2 cellular contexts compared by ENCODE assay signal in genomic region chr19:58543826-58544590, GRCh38.
TF ChIP-seq lines count a peak whose summit lies in the region.

Gene TRIM28 (plus strand): TSS chr19:58544064. CDS start chr19:58544758, 694 bp downstream.

TF ChIP-seq in WTC11, 78 proteins besides CTCF, POLR2A, EP300 and RAD21 (continued from another document):
- TF ChIP-seq TP53 (CRISPR knock-in tag; IDR thresholded peaks at IDR 0.05), result no peak; the same call in 1 of the 2 replicates

TF ChIP-seq in HepG2, 621 proteins besides CTCF, POLR2A, EP300 and RAD21 (continued from another document and continues in another):
- TF ChIP-seq, protein P1, sequence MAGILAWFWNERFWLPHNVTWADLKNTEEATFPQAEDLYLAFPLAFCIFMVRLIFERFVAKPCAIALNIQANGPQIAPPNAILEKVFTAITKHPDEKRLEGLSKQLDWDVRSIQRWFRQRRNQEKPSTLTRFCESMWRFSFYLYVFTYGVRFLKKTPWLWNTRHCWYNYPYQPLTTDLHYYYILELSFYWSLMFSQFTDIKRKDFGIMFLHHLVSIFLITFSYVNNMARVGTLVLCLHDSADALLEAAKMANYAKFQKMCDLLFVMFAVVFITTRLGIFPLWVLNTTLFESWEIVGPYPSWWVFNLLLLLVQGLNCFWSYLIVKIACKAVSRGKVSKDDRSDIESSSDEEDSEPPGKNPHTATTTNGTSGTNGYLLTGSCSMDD (CRISPR knock-in tag; IDR thresholded peaks at IDR 0.05), result no peak
- TF ChIP-seq BATF2 (CRISPR knock-in tag; IDR thresholded peaks at IDR 0.05) (no peak), ZFP36L1 (CRISPR knock-in tag; IDR thresholded peaks at IDR 0.05) (no peak), ARHGAP35 (CRISPR knock-in tag; IDR thresholded peaks at IDR 0.05; ENCODE audit: borderline replicate concordance) (no peak), SMC3 (IDR thresholded peaks at IDR 0.05; ENCODE audit: low read length) (no peak), ZHX2 (IDR thresholded peaks at IDR 0.05; ENCODE audit: low read depth) (peak; percentile 55), ZHX2 (CRISPR knock-in tag; IDR thresholded peaks at IDR 0.05; ENCODE audit: borderline replicate concordance) (0 out of 2 replicates have a peak, but pooled peaks have one; percentile 62), ZNF672 (CRISPR knock-in tag; IDR thresholded peaks at IDR 0.05) (peak; percentile 76), SMARCE1 (IDR thresholded peaks at IDR 0.05; ENCODE audit: borderline replicate concordance) (no peak), ZFP62 (CRISPR knock-in tag; IDR thresholded peaks at IDR 0.05) (0 out of 2 replicates have a peak, but pooled peaks have one; percentile 26), ZNF501 (CRISPR knock-in tag; IDR thresholded peaks at IDR 0.05) (peak; percentile 88), DPF2 (CRISPR knock-in tag; IDR thresholded peaks at IDR 0.05; ENCODE audit: borderline replicate concordance, low read depth) (no peak), POLR2AphosphoS5 (IDR thresholded peaks at IDR 0.05; ENCODE audit: low read depth, low read length) (peak; percentile 91), MTA1 (CRISPR knock-in tag; IDR thresholded peaks at IDR 0.05; ENCODE audit: borderline replicate concordance) (peak; percentile 55; the same call in 1 of the 2 replicates), PCBP2 (optimal IDR thresholded peaks at IDR 0.05; ENCODE audit: low read depth, low read length, poor library complexity, severe bottlenecking) (no peak), ATF1 (CRISPR knock-in tag; IDR thresholded peaks at IDR 0.05) (peak; percentile 79), ZNF343 (CRISPR knock-in tag; IDR thresholded peaks at IDR 0.05) (peak; percentile 78; the same call in 1 of the 2 replicates), ZBTB38 (CRISPR knock-in tag; IDR thresholded peaks at IDR 0.05) (peak; percentile 34; the same call in 1 of the 2 replicates), LRRFIP1 (CRISPR knock-in tag; conservative IDR thresholded peaks at IDR 0.05) (no peak), ZNF547 (CRISPR knock-in tag; IDR thresholded peaks at IDR 0.05) (peak; percentile 59; the same call in 1 of the 2 replicates), MXD1 (CRISPR knock-in tag; IDR thresholded peaks at IDR 0.05) (peak; percentile 83; the same call in 1 of the 2 replicates), ATF5 (CRISPR knock-in tag; IDR thresholded peaks at IDR 0.05; ENCODE audit: low read depth) (no peak), ZNF205 (CRISPR knock-in tag; IDR thresholded peaks at IDR 0.05) (0 out of 2 replicates have a peak, but pooled peaks have one; percentile 50), CHD2 (IDR thresholded peaks at IDR 0.05; ENCODE audit: low read depth, low read length) (0 out of 2 replicates have a peak, but pooled peaks have one; percentile 26), ZNF703 (CRISPR knock-in tag; IDR thresholded peaks at IDR 0.05; ENCODE audit: borderline replicate concordance) (no peak), DMAP1 (CRISPR knock-in tag; IDR thresholded peaks at IDR 0.05) (peak; percentile 56; the same call in 1 of the 2 replicates), ZNF446 (CRISPR knock-in tag; IDR thresholded peaks at IDR 0.05) (peak; percentile 92), ZKSCAN5 (CRISPR knock-in tag; IDR thresholded peaks at IDR 0.05) (no peak), HOXA9 (CRISPR knock-in tag; IDR thresholded peaks at IDR 0.05; ENCODE audit: borderline replicate concordance) (0 out of 2 replicates have a peak, but pooled peaks have one; percentile 13)
- TF ChIP-seq, protein P2, sequence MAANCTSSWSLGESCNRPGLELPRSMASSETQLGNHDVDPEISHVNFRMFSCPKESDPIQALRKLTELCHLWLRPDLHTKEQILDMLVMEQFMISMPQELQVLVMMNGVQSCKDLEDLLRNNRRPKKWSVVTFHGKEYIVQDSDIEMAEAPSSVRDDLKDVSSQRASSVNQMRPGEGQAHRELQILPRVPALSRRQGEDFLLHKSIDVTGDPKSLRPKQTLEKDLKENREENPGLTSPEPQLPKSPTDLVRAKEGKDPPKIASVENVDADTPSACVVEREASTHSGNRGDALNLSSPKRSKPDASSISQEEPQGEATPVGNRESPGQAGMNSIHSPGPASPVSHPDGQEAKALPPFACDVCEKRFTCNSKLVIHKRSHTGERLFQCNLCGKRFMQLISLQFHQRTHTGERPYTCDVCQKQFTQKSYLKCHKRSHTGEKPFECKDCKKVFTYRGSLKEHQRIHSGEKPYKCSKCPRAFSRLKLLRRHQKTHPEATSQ (CRISPR knock-in tag; IDR thresholded peaks at IDR 0.05; ENCODE audit: borderline replicate concordance), result 0 out of 2 replicates have a peak, but pooled peaks have one; percentile 29
- TF ChIP-seq, protein P3, sequence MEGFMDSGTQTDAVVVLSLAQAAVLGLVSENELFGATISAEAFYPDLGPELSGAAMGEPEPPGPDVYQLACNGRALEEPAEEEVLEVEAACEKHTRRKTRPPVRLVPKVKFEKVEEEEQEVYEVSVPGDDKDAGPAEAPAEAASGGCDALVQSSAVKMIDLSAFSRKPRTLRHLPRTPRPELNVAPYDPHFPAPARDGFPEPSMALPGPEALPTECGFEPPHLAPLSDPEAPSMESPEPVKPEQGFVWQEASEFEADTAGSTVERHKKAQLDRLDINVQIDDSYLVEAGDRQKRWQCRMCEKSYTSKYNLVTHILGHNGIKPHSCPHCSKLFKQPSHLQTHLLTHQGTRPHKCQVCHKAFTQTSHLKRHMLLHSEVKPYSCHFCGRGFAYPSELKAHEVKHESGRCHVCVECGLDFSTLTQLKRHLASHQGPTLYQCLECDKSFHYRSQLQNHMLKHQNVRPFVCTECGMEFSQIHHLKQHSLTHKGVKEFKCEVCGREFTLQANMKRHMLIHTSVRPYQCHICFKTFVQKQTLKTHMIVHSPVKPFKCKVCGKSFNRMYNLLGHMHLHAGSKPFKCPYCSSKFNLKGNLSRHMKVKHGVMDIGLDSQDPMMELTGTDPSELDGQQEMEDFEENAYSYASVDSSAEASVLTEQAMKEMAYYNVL (CRISPR knock-in tag; IDR thresholded peaks at IDR 0.05; ENCODE audit: borderline replicate concordance), result no peak
- TF ChIP-seq, protein P4, sequence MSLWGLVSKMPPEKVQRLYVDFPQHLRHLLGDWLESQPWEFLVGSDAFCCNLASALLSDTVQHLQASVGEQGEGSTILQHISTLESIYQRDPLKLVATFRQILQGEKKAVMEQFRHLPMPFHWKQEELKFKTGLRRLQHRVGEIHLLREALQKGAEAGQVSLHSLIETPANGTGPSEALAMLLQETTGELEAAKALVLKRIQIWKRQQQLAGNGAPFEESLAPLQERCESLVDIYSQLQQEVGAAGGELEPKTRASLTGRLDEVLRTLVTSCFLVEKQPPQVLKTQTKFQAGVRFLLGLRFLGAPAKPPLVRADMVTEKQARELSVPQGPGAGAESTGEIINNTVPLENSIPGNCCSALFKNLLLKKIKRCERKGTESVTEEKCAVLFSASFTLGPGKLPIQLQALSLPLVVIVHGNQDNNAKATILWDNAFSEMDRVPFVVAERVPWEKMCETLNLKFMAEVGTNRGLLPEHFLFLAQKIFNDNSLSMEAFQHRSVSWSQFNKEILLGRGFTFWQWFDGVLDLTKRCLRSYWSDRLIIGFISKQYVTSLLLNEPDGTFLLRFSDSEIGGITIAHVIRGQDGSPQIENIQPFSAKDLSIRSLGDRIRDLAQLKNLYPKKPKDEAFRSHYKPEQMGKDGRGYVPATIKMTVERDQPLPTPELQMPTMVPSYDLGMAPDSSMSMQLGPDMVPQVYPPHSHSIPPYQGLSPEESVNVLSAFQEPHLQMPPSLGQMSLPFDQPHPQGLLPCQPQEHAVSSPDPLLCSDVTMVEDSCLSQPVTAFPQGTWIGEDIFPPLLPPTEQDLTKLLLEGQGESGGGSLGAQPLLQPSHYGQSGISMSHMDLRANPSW (CRISPR knock-in tag; IDR thresholded peaks at IDR 0.05; ENCODE audit: borderline replicate concordance), result peak; percentile 82; the same call in 1 of the 2 replicates
- TF ChIP-seq, protein P5, sequence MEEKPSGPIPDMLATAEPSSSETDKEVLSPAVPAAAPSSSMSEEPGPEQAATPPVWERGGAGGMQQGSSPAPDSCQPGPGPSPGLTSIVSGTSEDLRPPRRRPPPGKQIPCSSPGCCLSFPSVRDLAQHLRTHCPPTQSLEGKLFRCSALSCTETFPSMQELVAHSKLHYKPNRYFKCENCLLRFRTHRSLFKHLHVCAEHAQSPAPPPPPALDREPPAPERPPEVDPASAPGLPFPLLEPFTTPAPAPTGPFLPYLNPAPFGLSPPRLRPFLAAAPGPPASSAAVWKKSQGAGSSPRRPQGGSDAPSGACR (CRISPR knock-in tag; IDR thresholded peaks at IDR 0.05), result no peak
- TF ChIP-seq, protein P6, sequence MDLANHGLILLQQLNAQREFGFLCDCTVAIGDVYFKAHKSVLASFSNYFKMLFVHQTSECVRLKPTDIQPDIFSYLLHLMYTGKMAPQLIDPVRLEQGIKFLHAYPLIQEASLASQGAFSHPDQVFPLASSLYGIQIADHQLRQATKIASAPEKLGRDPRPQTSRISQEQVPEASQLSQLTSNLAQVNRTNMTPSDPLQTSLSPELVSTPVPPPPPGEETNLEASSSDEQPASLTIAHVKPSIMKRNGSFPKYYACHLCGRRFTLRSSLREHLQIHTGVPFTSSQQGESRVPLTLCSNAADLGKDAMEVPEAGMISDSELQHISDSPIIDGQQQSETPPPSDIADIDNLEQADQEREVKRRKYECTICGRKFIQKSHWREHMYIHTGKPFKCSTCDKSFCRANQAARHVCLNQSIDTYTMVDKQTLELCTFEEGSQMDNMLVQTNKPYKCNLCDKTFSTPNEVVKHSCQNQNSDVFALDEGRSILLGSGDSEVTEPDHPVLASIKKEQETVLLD (CRISPR knock-in tag; IDR thresholded peaks at IDR 0.05; ENCODE audit: low read depth), result peak; percentile 79; the same call in 1 of the 2 replicates
